22 cellular contexts compared by ENCODE assay signal in the genomic region with DNA sequence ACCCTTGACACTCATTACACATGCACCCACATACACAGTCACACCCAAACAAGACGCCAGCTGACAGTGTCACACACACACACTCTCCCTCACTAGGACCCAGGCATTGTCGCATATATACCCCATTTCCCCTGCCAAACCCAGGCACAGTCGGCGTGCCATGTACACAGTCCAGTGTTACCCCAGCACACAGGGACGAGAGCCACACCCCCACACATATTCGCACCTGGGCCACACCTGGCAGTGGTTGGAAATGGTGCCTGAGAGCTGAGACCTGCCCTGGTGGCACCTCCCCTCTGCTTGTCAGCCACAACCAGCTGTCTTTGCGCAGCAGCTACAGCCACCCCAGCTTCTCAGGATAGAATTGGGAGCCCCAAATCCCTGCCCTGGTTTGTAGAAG. TPM values are rescaled to one million over a fixed set of nuclear protein-coding genes. Genes with fewer than 3 reads are reported as not detected.
DNase-seq lines count a peak whose midpoint lies in the region; ATAC-seq, FAIRE-seq and TF ChIP-seq lines count a peak whose summit lies in the region.
"Had no signal": no experiment of that assay in that cellular context is flagged by ENCODE, and none has a peak within 500 bp of the region (broad histone marks: within the 10 kb centered on the region; RNA-seq: fewer than 3 reads in every experiment).

No MANE protein-coding gene starts in this region.

- peak; percentile 44 for DNase-seq in Right ventricle myocardium inferior (ENCODE audit: missing footprints)
- no peak for DNase-seq in Right ventricle myocardium superior
- peak; percentile 61 for DNase-seq in osteoblast (ENCODE audit: insufficient read length, low spot score, missing footprints)
- DNase-seq in transverse colon, result peak; percentile 66
- DNase-seq in MG63, result no peak
- DNase-seq in activated CD8-positive, alpha-beta memory T cell treated with anti-CD3 and anti-CD28 coated beads, Interleukin-2, amount 50 U/mL, for 48 hours, result no peak
- DNase-seq in pancreas, result no peak
- DNase-seq: activated CD4-positive, alpha-beta T cell treated with anti-CD3 and anti-CD28 coated beads for 48 hours; activated naive CD4-positive, alpha-beta T cell treated with Interleukin-2 at 50 U/mL for 16 hours; hippocampal formation; KBM-7; NCI-H1048; ovary; PC-3; spleen had no signal

- 48 to 53% methylated on average over 7 of the region's 7 CpGs for WGBS in esophagus, 2 donors
- WGBS in transverse colon (ENCODE audit: low coverage in 1 of 2), 2 donors, result 20 to 49% methylated on average over 2 to 7 of the region's 7 CpGs
- 51 to 71% methylated on average over 7 of the region's 7 CpGs for WGBS in pancreas, 2 donors

- TF ChIP-seq POLR2A in transverse colon (IDR thresholded peaks at IDR 0.05), result no peak

- H3K36me3 ChIP-seq in esophagus (ENCODE audit: control insufficient read depth in 2 of 2, insufficient read depth in 2 of 2, low read length in 1 of 2), result peaks cover 0 to 5% of the 10 kb centered on the region in 2 donors
- H3K36me3 ChIP-seq in osteoblast (ENCODE audit: insufficient read depth, low read length), result peaks cover 11% of the 10 kb centered on the region
- no peaks in the 10 kb centered on the region for H3K36me3 ChIP-seq in transverse colon
- H3K36me3 ChIP-seq in MG63, result peaks cover 88% of the 10 kb centered on the region
- H3K36me3 ChIP-seq in pancreas, result no peaks in the 10 kb centered on the region
- H3K36me3 ChIP-seq: HAP-1, ovary had no signal

- peaks cover 98% of the 10 kb centered on the region for H3K79me2 ChIP-seq in osteoblast (ENCODE audit: insufficient read depth, low read length)

- TF ChIP-seq CTCF in osteoblast (IDR thresholded peaks at IDR 0.05; ENCODE audit: extremely low read depth, low read depth, low read length) (no peak), transverse colon (IDR thresholded peaks at IDR 0.05) (no peak), pancreas (IDR thresholded peaks at IDR 0.05) (no peak)

- no peak overlapping the region for H3K4me3 ChIP-seq in esophagus (ENCODE audit: low read depth in 1 of 2, low read length in 2 of 2)
- H3K4me3 ChIP-seq in osteoblast (ENCODE audit: insufficient read depth, low read length), result no peak overlapping the region
- H3K4me3 ChIP-seq in transverse colon, result no peak overlapping the region
- no peak overlapping the region for H3K4me3 ChIP-seq in MG63
- no peak overlapping the region for H3K4me3 ChIP-seq in pancreas
- H3K4me3 ChIP-seq: HAP-1, ovary, SK-N-MC, spleen had no signal

- no peak for FAIRE-seq in pancreas (lab: Jason Lieb, UNC)
- FAIRE-seq: urothelium cell line had no signal

- ATAC-seq in Right ventricle myocardium inferior, result no peak
- no peak for ATAC-seq in Right ventricle myocardium superior (ENCODE audit: poor library complexity)
- ATAC-seq in pancreas, result no peak
- ATAC-seq: PC-3 had no signal

- intact Hi-C loops in Right ventricle myocardium inferior (cut with DNase I) (no loop called here), Right ventricle myocardium superior (cut with DNase I) (no loop called here), transverse colon (cut with DNase I; ENCODE audit: low total_unique reads) (no loop called here), pancreas (cut with DNase I) (no loop called here)

- in situ Hi-C loops in transverse colon (cut with MboI; ENCODE audit: low pct_ligation_motif_present in 1 of 4, low pct_unique_long_range_greater_than_20kb in 1 of 4, low sequenced_read_pairs in 3 of 4), result no loop called here

- H2AFZ ChIP-seq in osteoblast (ENCODE audit: low read length), result no peak overlapping the region

- H3K27ac ChIP-seq in esophagus (ENCODE audit: low read depth in 2 of 2, low read length in 1 of 2) (peak overlapping the region; percentile 89 to 92), osteoblast (ENCODE audit: low read depth, low read length) (no peak overlapping the region), transverse colon (peak overlapping the region; percentile 2 to 91 (median 89)), pancreas (no peak overlapping the region)
- H3K27ac ChIP-seq: ovary, spleen had no signal

- no peak for TF ChIP-seq EP300 in transverse colon (IDR thresholded peaks at IDR 0.05; ENCODE audit: low read depth)

- H4K20me1 ChIP-seq in osteoblast (ENCODE audit: insufficient read depth, low read length), result peaks cover 64% of the 10 kb centered on the region

- H3K27me3 ChIP-seq in esophagus (ENCODE audit: control insufficient read depth in 1 of 2, insufficient read depth in 2 of 2, low read length in 2 of 2) (no peaks in the 10 kb centered on the region), osteoblast (ENCODE audit: insufficient read depth, low read length) (no peaks in the 10 kb centered on the region), transverse colon (no peaks in the 10 kb centered on the region), MG63 (no peaks in the 10 kb centered on the region), pancreas (no peaks in the 10 kb centered on the region)
- H3K27me3 ChIP-seq: ovary had no signal

- H3K4me1 ChIP-seq in esophagus (ENCODE audit: control insufficient read depth in 2 of 2, insufficient read depth in 2 of 2, low read length in 1 of 2) (peaks cover 18 to 73% of the 10 kb centered on the region in 2 donors), osteoblast (ENCODE audit: insufficient read depth, low read length) (peaks cover 4% of the 10 kb centered on the region), transverse colon (peaks cover 31 to 75% (median 58%) of the 10 kb centered on the region in 4 donors), pancreas (peaks cover 4 to 24% (median 20%) of the 10 kb centered on the region in 3 donors)
- H3K4me1 ChIP-seq: HAP-1 had no signal

- H3K9me3 ChIP-seq in esophagus (ENCODE audit: control insufficient read depth in 2 of 2, insufficient read depth in 1 of 2, low read depth in 1 of 2, low read length in 1 of 2), result no peaks in the 10 kb centered on the region
- no peaks in the 10 kb centered on the region for H3K9me3 ChIP-seq in osteoblast (ENCODE audit: low read depth, low read length)
- no peaks in the 10 kb centered on the region for H3K9me3 ChIP-seq in transverse colon
- H3K9me3 ChIP-seq in MG63, result no peaks in the 10 kb centered on the region
- H3K9me3 ChIP-seq in pancreas, result no peaks in the 10 kb centered on the region
- H3K9me3 ChIP-seq: HAP-1, ovary, spleen had no signal

- no peak overlapping the region for H3K4me2 ChIP-seq in osteoblast (ENCODE audit: insufficient read depth, low read length)

RNA-seq across cellular contexts. Expression of gene NFIX, which starts 9.0 kb away (rescaled TPM):
- total RNA-seq in Right ventricle myocardium inferior (159 TPM), Right ventricle myocardium superior (160 TPM), osteoblast (114 and 122 TPM in 2 replicates), transverse colon (10 to 100 TPM; 25.4 to 53.1 (median 29.3) TPM), pancreas (10 to 100 TPM; 30.9 to 45.1 (median 36.0) TPM)
- polyA plus RNA-seq in esophagus (10 to 100 TPM; 26.9 to 38.5 TPM), pancreas (10 to 100 TPM in 1 of 2 donors, 1 to 10 TPM in 1; 8.3 to 16.6 TPM)
- total RNA-seq in MG63 (2014; rRNA removed; shearing (Covaris generic); ENCODE audit: low replicate concordance), result 53.9 and 78.0 TPM in 2 replicates

RNA-seq across cellular contexts. Expression of gene DAND5, which starts 34.9 kb away (rescaled TPM):
- total RNA-seq in Right ventricle myocardium inferior (9.9 TPM), Right ventricle myocardium superior (9.1 TPM), osteoblast (not detected in 2 replicates), transverse colon (under 1 TPM in 2 of 4 donors, not detected in 2; 0.27 to 0.32 TPM), pancreas (under 1 TPM in 3 of 6 donors, not detected in 3; 0.12 to 0.23 (median 0.12) TPM)
- polyA plus RNA-seq in esophagus (not detected), pancreas (under 1 TPM in 1 of 2 donors, not detected in 1; 0.16 TPM)
- total RNA-seq in MG63 (2014; rRNA removed; shearing (Covaris generic); ENCODE audit: low replicate concordance), result 0.33 and 1.2 TPM in 2 replicates
- total RNA-seq: mononuclear cell, spleen had no signal
- polyA plus RNA-seq: CD14-positive monocyte, keratinocyte, ovary, spleen had no signal

RNA-seq across cellular contexts. Expression of gene GADD45GIP1, which starts 47.2 kb away (rescaled TPM):
- total RNA-seq in Right ventricle myocardium inferior, result 33.7 TPM
- 31.1 TPM for total RNA-seq in Right ventricle myocardium superior
- polyA plus RNA-seq in esophagus, result 10 to 100 TPM; 53.7 to 57.0 TPM
- 15.2 and 16.8 TPM in 2 replicates for total RNA-seq in osteoblast
- total RNA-seq in transverse colon, result 10 to 100 TPM; 28.6 to 55.0 (median 33.6) TPM
- 225 and 240 TPM in 2 replicates for total RNA-seq in MG63 (2014; rRNA removed; shearing (Covaris generic); ENCODE audit: low replicate concordance)
- 10 to 100 TPM in 3 of 6 donors, 1 to 10 TPM in 3; 6.0 to 10.7 (median 9.8) TPM for total RNA-seq in pancreas
- 10 to 100 TPM; 25.3 to 37.4 TPM for polyA plus RNA-seq in pancreas

RNA-seq across cellular contexts. Expression of gene RAD23A, which starts 58.6 kb away (rescaled TPM):
- 171 TPM for total RNA-seq in Right ventricle myocardium inferior
- 174 TPM for total RNA-seq in Right ventricle myocardium superior
- polyA plus RNA-seq in esophagus, result 10 to 100 TPM; 73.9 to 81.0 TPM
- 80.2 and 84.0 TPM in 2 replicates for total RNA-seq in osteoblast
- total RNA-seq in transverse colon, result 10 to 100 TPM; 57.9 to 87.9 (median 75.9) TPM
- total RNA-seq in MG63 (2014; rRNA removed; shearing (Covaris generic); ENCODE audit: low replicate concordance), result 211 and 354 TPM in 2 replicates
- 10 to 100 TPM; 35.0 to 60.2 (median 45.9) TPM for total RNA-seq in pancreas
- polyA plus RNA-seq in pancreas, result 10 to 100 TPM; 91.5 to 99.1 TPM

Comparison
In these comparisons a context has a peak if more than half of its experiments do, and no peak if none do; other contexts are left out.
1. DNase-seq: peak in Right ventricle myocardium inferior (single experiment), osteoblast (single experiment) and transverse colon (single experiment); none in Right ventricle myocardium superior (single experiment), MG63 (single experiment), activated CD8-positive, alpha-beta memory T cell treated with anti-CD3 and anti-CD28 coated beads, Interleukin-2, amount 50 U/mL, for 48 hours (single experiment) and pancreas (0 of 6).
2. H3K27ac ChIP-seq: peak in esophagus (2 of 2) and transverse colon (4 of 4); none in osteoblast (single experiment) and pancreas (0 of 4).